Comparison of ENCODE assay signal across 34 cellular contexts in the genomic region with DNA sequence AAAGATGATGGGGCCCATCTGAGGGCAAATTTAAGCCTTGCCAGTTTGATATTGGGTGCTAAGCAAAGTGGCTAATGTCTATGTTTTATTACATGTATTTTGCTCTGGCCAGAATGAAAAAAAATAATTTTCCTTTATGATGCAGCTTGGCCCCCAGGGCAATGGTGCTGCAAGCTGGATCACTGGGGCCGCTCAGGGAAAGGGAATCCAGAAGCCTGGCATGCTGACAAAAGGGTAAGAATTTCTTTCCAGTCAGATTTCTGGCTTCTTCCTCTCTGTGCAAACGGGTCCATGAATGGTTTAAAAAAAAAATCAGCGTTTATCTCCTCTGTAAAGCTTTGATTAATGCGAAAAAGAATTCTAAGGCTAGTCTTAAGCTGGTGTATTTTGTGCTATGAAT.
DNase-seq lines count a peak whose midpoint lies in the region; ATAC-seq and TF ChIP-seq lines count a peak whose summit lies in the region.
"Had no signal": no experiment of that assay in that cellular context is flagged by ENCODE, and none has a peak within 500 bp of the region (broad histone marks: within the 10 kb centered on the region; RNA-seq: fewer than 3 reads in every experiment).

No MANE protein-coding gene starts in this region.

- ATAC-seq in GM18502 (IDR thresholded peaks at IDR 0.05; ENCODE audit: poor library complexity, unreplicated experiment) (no peak), GM18909 (IDR thresholded peaks at IDR 0.05; ENCODE audit: poor library complexity, unreplicated experiment) (no peak)
- ATAC-seq: A549, esophagus mucosa, left lung had no signal

- peak overlapping the region; percentile 1 to 60 (median 52) for H3K27ac ChIP-seq in esophagus squamous epithelium
- H3K27ac ChIP-seq: A549, left lung, neural progenitor cell, parathyroid adenoma, SJSA1, testis, uterus, WERI-Rb-1 had no signal

- no peaks in the 10 kb centered on the region for H3K27me3 Mint-ChIP-seq in progenitor cell of endocrine pancreas
- H3K27me3 Mint-ChIP-seq: activated naive CD8-positive, alpha-beta T cell treated with anti-CD3 and anti-CD28 coated beads, Interleukin-2, amount 10 ng/mL, durations not matched to agents 7 days and 5 days; B cell; CD8-positive, alpha-beta memory T cell had no signal

- intact Hi-C loops in esophagus squamous epithelium (cut with DNase I), result no loop called here

- no peaks in the 10 kb centered on the region for H3K4me1 Mint-ChIP-seq in progenitor cell of endocrine pancreas (ENCODE audit: low read depth)
- H3K4me1 Mint-ChIP-seq: B cell had no signal

- H3K4me1 ChIP-seq in BE2C, result no peaks in the 10 kb centered on the region; the same call in 1 of the 2 replicates
- H3K4me1 ChIP-seq in esophagus squamous epithelium, result peaks cover 0 to 55% (median 35%) of the 10 kb centered on the region in 3 donors
- H3K4me1 ChIP-seq: A549, HAP-1, left lung, neural progenitor cell, parathyroid adenoma, SJSA1, testis, uterus had no signal

- no peak for TF ChIP-seq CTCF in BE2C (IDR thresholded peaks at IDR 0.05; ENCODE audit: low read depth, low read length)
- TF ChIP-seq CTCF in esophagus squamous epithelium (IDR thresholded peaks at IDR 0.05), result no peak
- no peak for TF ChIP-seq CTCF in progenitor cell of endocrine pancreas (IDR thresholded peaks at IDR 0.05; ENCODE audit: unreplicated experiment)

- H3K9me3 ChIP-seq in BE2C (no peaks in the 10 kb centered on the region), MG63 (no peaks in the 10 kb centered on the region), esophagus squamous epithelium (peaks cover 0 to 8% (median 0%) of the 10 kb centered on the region in 3 donors)
- H3K9me3 ChIP-seq: A549, HAP-1, SJSA1, testis, uterus had no signal

- no peak overlapping the region for H3K27ac Mint-ChIP-seq in progenitor cell of endocrine pancreas
- H3K27ac Mint-ChIP-seq: activated naive CD8-positive, alpha-beta T cell treated with anti-CD3 and anti-CD28 coated beads, Interleukin-2, amount 10 ng/mL, durations not matched to agents 7 days and 5 days; B cell; endodermal cell; neural progenitor cell had no signal

- no peaks in the 10 kb centered on the region for H3K27me3 ChIP-seq in BE2C
- no peaks in the 10 kb centered on the region for H3K27me3 ChIP-seq in MG63
- no peaks in the 10 kb centered on the region for H3K27me3 ChIP-seq in esophagus squamous epithelium
- H3K27me3 ChIP-seq: left lung, neural progenitor cell, SJSA1, testis, uterus had no signal

- H3K36me3 ChIP-seq in BE2C (no peaks in the 10 kb centered on the region), MG63 (no peaks in the 10 kb centered on the region), esophagus squamous epithelium (no peaks in the 10 kb centered on the region)
- H3K36me3 ChIP-seq: HAP-1, left lung, SJSA1, uterus, WERI-Rb-1 had no signal

- no peak overlapping the region for H3K4me3 Mint-ChIP-seq in progenitor cell of endocrine pancreas (ENCODE audit: low read depth)
- H3K4me3 Mint-ChIP-seq: activated naive CD8-positive, alpha-beta T cell treated with anti-CD3 and anti-CD28 coated beads, Interleukin-2, amount 10 ng/mL, durations not matched to agents 7 days and 5 days; B cell; endodermal cell; neural progenitor cell had no signal

- DNase-seq in BE2C (peak; percentile 31), MG63 (peak; percentile 30), esophagus squamous epithelium (lab: John Stamatoyannopoulos, UW) (no peak), myocyte (ENCODE audit: low read depth) (peak; percentile 34), progenitor cell of endocrine pancreas (ENCODE audit: low spot score, unreplicated experiment) (no peak)
- no peak for DNase-seq in activated naive CD4-positive, alpha-beta T cell treated with anti-CD3 and anti-CD28 coated beads, Interleukin-2, amount 50 U/mL, for 16 hours
- DNase-seq: activated CD4-positive, alpha-beta T cell treated with anti-CD3 and anti-CD28 coated beads for 4 hours; activated effector memory CD4-positive, alpha-beta T cell treated with anti-CD3 and anti-CD28 coated beads, Interleukin-2, amount 50 U/mL, for 16 hours; activated naive CD8-positive, alpha-beta T cell treated with anti-CD3 and anti-CD28 coated beads, Interleukin-2, amount 10 ng/mL, durations not matched to agents 7 days and 5 days; activated T-cell treated with anti-CD3 and anti-CD28 coated beads for 4 hours; CD8-positive, alpha-beta memory T cell; central memory CD4-positive, alpha-beta T cell; dermis blood vessel endothelial cell; endodermal cell; left lung; mesendoderm; MV-4-11; NCI-H146; NCI-H2107; NCI-H82; small intestine; stimulated activated naive CD4-positive, alpha-beta T cell; testis; uterus; WERI-Rb-1 had no signal

- H3K36me3 Mint-ChIP-seq in progenitor cell of endocrine pancreas (ENCODE audit: insufficient read depth), result peaks cover 33% of the 10 kb centered on the region

- WGBS in esophagus squamous epithelium, 2 donors, result 22 to 38% methylated on average over 4 of the region's 4 CpGs

- peaks cover 23% of the 10 kb centered on the region for H3K9me3 Mint-ChIP-seq in progenitor cell of endocrine pancreas (ENCODE audit: low read depth)

- H3K4me3 ChIP-seq in BE2C (ENCODE audit: low read depth, low read length) (no peak overlapping the region), MG63 (no peak overlapping the region), esophagus squamous epithelium (no peak overlapping the region)
- H3K4me3 ChIP-seq: A549, HAP-1, left lung, neural progenitor cell, SJSA1, testis, uterus had no signal

- TF ChIP-seq POLR2A in esophagus squamous epithelium (IDR thresholded peaks at IDR 0.05), result no peak

Comparison
In these comparisons a context has a peak if more than half of its experiments do, and no peak if none do; other contexts are left out.
1. DNase-seq: peak in BE2C (single experiment), MG63 (single experiment) and myocyte (single experiment); none in esophagus squamous epithelium (single experiment), activated naive CD4-positive, alpha-beta T cell treated with anti-CD3 and anti-CD28 coated beads, Interleukin-2, amount 50 U/mL, for 16 hours (single experiment) and progenitor cell of endocrine pancreas (single experiment).